Comparison of ENCODE assay signal across 14 cellular contexts in genomic region chr4:126778348-126778747, GRCh38.
DNase-seq lines count a peak whose midpoint lies in the region; ATAC-seq and TF ChIP-seq lines count a peak whose summit lies in the region.
"Had no signal": no experiment of that assay in that cellular context is flagged by ENCODE, and none has a peak within 500 bp of the region (broad histone marks: within the 10 kb centered on the region; RNA-seq: fewer than 3 reads in every experiment).

No MANE protein-coding gene starts in this region.

- CTCF ChIA-PET in HCT116 (lab: Charles Lee), result no interaction called here

- TF ChIP-seq CTCF in HCT116 (IDR thresholded peaks at IDR 0.05 in 2 of 3, conservative IDR thresholded peaks at IDR 0.05 in 1 of 3; ENCODE audit: borderline replicate concordance in 1 of 3, insufficient read depth in 1 of 3, low read depth in 2 of 3, low read length in 2 of 3) (no peak), epithelial cell of proximal tubule (conservative IDR thresholded peaks at IDR 0.05; ENCODE audit: low read depth, low read length) (no peak)

- peaks cover 2% of the 10 kb centered on the region for H3K4me1 Mint-ChIP-seq in activated T-helper 2 cell treated with anti-CD3 and anti-CD28 coated beads, Interferon-gamma antibody, Interleukin-2, Interleukin-4, amounts not matched to agents 10 μg/mL and 5 μg/mL and 100 μg/mL, durations not matched to agents 14 hours and 24 hours and 36 hours (ENCODE audit: low read depth)
- H3K4me1 Mint-ChIP-seq: naive B cell had no signal

- peak overlapping the region; percentile 42 for H2AFZ ChIP-seq in HCT116 (ENCODE audit: low read depth, low read length, poor library complexity, severe bottlenecking)

- peaks cover 9% of the 10 kb centered on the region for H3K9me3 Mint-ChIP-seq in activated T-helper 2 cell treated with anti-CD3 and anti-CD28 coated beads, Interferon-gamma antibody, Interleukin-2, Interleukin-4, amounts not matched to agents 10 μg/mL and 5 μg/mL and 100 μg/mL, durations not matched to agents 14 hours and 24 hours and 36 hours

- intact Hi-C loops in HCT116 (cut with micrococcal nuclease), result no loop called here
- intact Hi-C loops in activated T-helper 2 cell treated with anti-CD3 and anti-CD28 coated beads, Interferon-gamma antibody, Interleukin-2, Interleukin-4, amounts not matched to agents 10 μg/mL and 5 μg/mL and 100 μg/mL, durations not matched to agents 14 hours and 24 hours and 36 hours (cut with micrococcal nuclease), result no loop called here

- no peak overlapping the region for H3K27ac ChIP-seq in HCT116 (ENCODE audit: low read depth, low read length)
- H3K27ac ChIP-seq in SJSA1, result peak overlapping the region; percentile 62
- H3K27ac ChIP-seq: spleen had no signal

- DNase-seq in HCT116 (ENCODE audit: low read depth, low spot score) (peak; percentile 10), SJSA1 (ENCODE audit: low read depth in 1 of 2, low spot score in 2 of 2) (peak in 1 of 2 experiments; percentile 20), epithelial cell of proximal tubule (ENCODE audit: low read depth) (peak; percentile 25), ecto neural progenitor cell (ENCODE audit: low spot score) (no peak)
- DNase-seq in stimulated activated CD4-positive, alpha-beta T cell treated with anti-CD3 and anti-CD28 coated beads, Interleukin-4, amount 100 ng/mL, for 1 hour, result no peak
- DNase-seq in activated T-helper 2 cell treated with anti-CD3 and anti-CD28 coated beads, Interferon-gamma antibody, Interleukin-2, Interleukin-4, amounts not matched to agents 10 μg/mL and 5 μg/mL and 100 μg/mL, durations not matched to agents 14 hours and 24 hours and 36 hours (ENCODE audit: low spot score), result no peak
- DNase-seq: activated CD4-positive, alpha-beta memory T cell treated with anti-CD3 and anti-CD28 coated beads, Interleukin-2, amount 10 ng/mL, durations not matched to agents 7 days and 5 days; DMS153; naive B cell; NCI-H1105; NCI-H524 treated with DMSO at 0.1 percent for 48 hours; spleen had no signal

- H3K4me2 ChIP-seq in HCT116 (ENCODE audit: low read length) (peak overlapping the region; percentile 45), skeletal muscle satellite cell (ENCODE audit: low read length) (peak overlapping the region; percentile 75)

- TF ChIP-seq POLR2A in HCT116 (IDR thresholded peaks at IDR 0.05; ENCODE audit: borderline replicate concordance, extremely low read depth, insufficient read depth, insufficient read length), result no peak

- no peaks in the 10 kb centered on the region for H3K27me3 ChIP-seq in HCT116 (ENCODE audit: insufficient read depth, low read length)
- H3K27me3 ChIP-seq in SJSA1 (replicated peaks), result no peaks in the 10 kb centered on the region
- no peaks in the 10 kb centered on the region for H3K27me3 ChIP-seq in skeletal muscle satellite cell (ENCODE audit: control insufficient read depth, insufficient read depth, low read length)
- H3K27me3 ChIP-seq: spleen had no signal

- H3K4me1 ChIP-seq in HCT116 (ENCODE audit: control insufficient read depth in 1 of 2, insufficient read depth in 2 of 2, low read length in 2 of 2) (peaks cover 0 to 17% of the 10 kb centered on the region in 2 experiments; a peak in 2 of 4 replicates), SJSA1 (replicated peaks) (peaks cover 5% of the 10 kb centered on the region), skeletal muscle satellite cell (ENCODE audit: control insufficient read depth, insufficient read depth, low read length) (peaks cover 39% of the 10 kb centered on the region)
- H3K4me1 ChIP-seq: spleen had no signal

- POLR2A ChIA-PET in HCT116 (lab: Charles Lee), result no interaction called here

- no peak overlapping the region for H3K4me3 Mint-ChIP-seq in activated T-helper 2 cell treated with anti-CD3 and anti-CD28 coated beads, Interferon-gamma antibody, Interleukin-2, Interleukin-4, amounts not matched to agents 10 μg/mL and 5 μg/mL and 100 μg/mL, durations not matched to agents 14 hours and 24 hours and 36 hours (ENCODE audit: low read depth)
- H3K4me3 Mint-ChIP-seq: activated CD4-positive, alpha-beta memory T cell treated with anti-CD3 and anti-CD28 coated beads, Interleukin-2, amount 10 ng/mL, durations not matched to agents 7 days and 5 days; naive B cell had no signal

- no peak for TF ChIP-seq RAD21 in HCT116 (IDR thresholded peaks at IDR 0.05; ENCODE audit: low read depth)

- H3K9ac ChIP-seq in HCT116 (ENCODE audit: low read length) (no peak overlapping the region), skeletal muscle satellite cell (ENCODE audit: low read depth, low read length) (peak overlapping the region; percentile 84)

- no peak overlapping the region for H3K27ac Mint-ChIP-seq in activated T-helper 2 cell treated with anti-CD3 and anti-CD28 coated beads, Interferon-gamma antibody, Interleukin-2, Interleukin-4, amounts not matched to agents 10 μg/mL and 5 μg/mL and 100 μg/mL, durations not matched to agents 14 hours and 24 hours and 36 hours
- H3K27ac Mint-ChIP-seq: activated CD4-positive, alpha-beta memory T cell treated with anti-CD3 and anti-CD28 coated beads, Interleukin-2, amount 10 ng/mL, durations not matched to agents 7 days and 5 days; activated naive CD4-positive, alpha-beta T cell treated with anti-CD3 and anti-CD28 coated beads, Interleukin-2, amount 50 U/mL, for 72 hours; naive B cell had no signal

- no TSS peak for BruUV-seq in HCT116 (replicated peaks; lab: Mats Ljungman, UMichigan)

- H3K9me2 ChIP-seq in HCT116 (ENCODE audit: insufficient read depth), result no peaks in the 10 kb centered on the region

- ATAC-seq in HCT116, result peak; percentile 27; the same call in 1 of the 2 replicates
- ATAC-seq: activated naive CD4-positive, alpha-beta T cell treated with anti-CD3 and anti-CD28 coated beads, Interleukin-2, amount 50 U/mL, for 72 hours had no signal

- no peaks in the 10 kb centered on the region for H4K20me1 ChIP-seq in HCT116 (ENCODE audit: insufficient read depth)

- H3K9me3 ChIP-seq in HCT116 (ENCODE audit: control insufficient read depth in 1 of 2, insufficient read depth in 1 of 2, low read depth in 1 of 2, low read length in 2 of 2), result no peaks in the 10 kb centered on the region
- no peaks in the 10 kb centered on the region for H3K9me3 ChIP-seq in SJSA1 (replicated peaks)
- no peaks in the 10 kb centered on the region for H3K9me3 ChIP-seq in skeletal muscle satellite cell (replicated peaks; ENCODE audit: low read length)

- H3K79me2 ChIP-seq in HCT116 (ENCODE audit: insufficient read depth, low read length), result no peaks in the 10 kb centered on the region

- no peaks in the 10 kb centered on the region for H3K36me3 Mint-ChIP-seq in activated T-helper 2 cell treated with anti-CD3 and anti-CD28 coated beads, Interferon-gamma antibody, Interleukin-2, Interleukin-4, amounts not matched to agents 10 μg/mL and 5 μg/mL and 100 μg/mL, durations not matched to agents 14 hours and 24 hours and 36 hours (ENCODE audit: low read depth)
- H3K36me3 Mint-ChIP-seq: activated naive CD4-positive, alpha-beta T cell treated with anti-CD3 and anti-CD28 coated beads, Interleukin-2, amount 50 U/mL, for 72 hours; naive B cell had no signal

- RAD21 ChIA-PET in HCT116 (lab: Charles Lee; ENCODE audit: low non-redundant PET in 1 of 2, low total read pairs in 2 of 2, uncharacterized antibody in 2 of 2, unreplicated experiment in 2 of 2), result no interaction called here

- no peaks in the 10 kb centered on the region for H3K27me3 Mint-ChIP-seq in activated T-helper 2 cell treated with anti-CD3 and anti-CD28 coated beads, Interferon-gamma antibody, Interleukin-2, Interleukin-4, amounts not matched to agents 10 μg/mL and 5 μg/mL and 100 μg/mL, durations not matched to agents 14 hours and 24 hours and 36 hours (ENCODE audit: low read depth)
- H3K27me3 Mint-ChIP-seq: activated CD4-positive, alpha-beta memory T cell treated with anti-CD3 and anti-CD28 coated beads, Interleukin-2, amount 10 ng/mL, durations not matched to agents 7 days and 5 days; naive B cell had no signal

- H3K4me3 ChIP-seq in HCT116 (replicated peaks in 1 of 2; ENCODE audit: low read depth in 1 of 2, low read length in 2 of 2) (no peak overlapping the region), SJSA1 (no peak overlapping the region), epithelial cell of proximal tubule (ENCODE audit: low read depth, low read length) (no peak overlapping the region), skeletal muscle satellite cell (ENCODE audit: low read length) (peak overlapping the region; percentile 23)
- H3K4me3 ChIP-seq: spleen had no signal

- H3K36me3 ChIP-seq in HCT116 (ENCODE audit: control insufficient read depth in 1 of 2, insufficient read depth in 2 of 2, low read length in 2 of 2) (no peaks in the 10 kb centered on the region), SJSA1 (no peaks in the 10 kb centered on the region), skeletal muscle satellite cell (ENCODE audit: insufficient read depth, low read length) (no peaks in the 10 kb centered on the region)
- H3K36me3 ChIP-seq: spleen had no signal

TF ChIP-seq in HCT116, 20 proteins besides CTCF, POLR2A, EP300 and RAD21 (continues in another document):
- 0 out of 2 replicates have a peak, but pooled peaks have one; percentile 16 for TF ChIP-seq MAX (IDR thresholded peaks at IDR 0.05)
- TF ChIP-seq CEBPB (IDR thresholded peaks at IDR 0.05; ENCODE audit: low read depth), result no peak; the same call in 1 of the 2 replicates
- TF ChIP-seq YY1 (IDR thresholded peaks at IDR 0.05; ENCODE audit: extremely low read depth, insufficient replicate concordance, low read depth, low read length), result no peak
- TF ChIP-seq ZNF274 (IDR thresholded peaks at IDR 0.05; ENCODE audit: low read depth, low read length), result no peak
- TF ChIP-seq EZH2 (IDR thresholded peaks at IDR 0.05), result no peak
- TF ChIP-seq JUND (IDR thresholded peaks at IDR 0.05), result peak; percentile 29; the same call in 1 of the 2 replicates
- no peak for TF ChIP-seq ATF3 (IDR thresholded peaks at IDR 0.05)
- no peak for TF ChIP-seq EZH2phosphoT487 (IDR thresholded peaks at IDR 0.05; ENCODE audit: borderline replicate concordance)

Comparison
In these comparisons a context has a peak if more than half of its experiments do, and no peak if none do; other contexts are left out.
1. DNase-seq: peak in HCT116 (single experiment) and epithelial cell of proximal tubule (single experiment); none in ecto neural progenitor cell (single experiment), stimulated activated CD4-positive, alpha-beta T cell treated with anti-CD3 and anti-CD28 coated beads, Interleukin-4, amount 100 ng/mL, for 1 hour (single experiment) and activated T-helper 2 cell treated with anti-CD3 and anti-CD28 coated beads, Interferon-gamma antibody, Interleukin-2, Interleukin-4, amounts not matched to agents 10 μg/mL and 5 μg/mL and 100 μg/mL, durations not matched to agents 14 hours and 24 hours and 36 hours (single experiment).